Comparison of ENCODE assay signal across 21 cellular contexts in genomic region chr3:67620869-67621268, GRCh38.
"Had no signal": no experiment of that assay in that cellular context is flagged by ENCODE, and none has a peak within 500 bp of the region (broad histone marks: within the 10 kb centered on the region; RNA-seq: fewer than 3 reads in every experiment).

No MANE protein-coding gene starts in this region.

- H3K9me3 ChIP-seq: gastroesophageal sphincter, stomach, transverse colon had no signal

- H3K4me3 ChIP-seq: cardiac muscle cell, gastroesophageal sphincter, smooth muscle cell, stomach, transverse colon had no signal

- H3K4me1 ChIP-seq: transverse colon had no signal

- H3K4me3 Mint-ChIP-seq: activated CD4-positive, alpha-beta memory T cell treated with anti-CD3 and anti-CD28 coated beads, Interleukin-2, amount 10 ng/mL, durations not matched to agents 7 days and 5 days; activated naive CD4-positive, alpha-beta T cell treated with anti-CD3 and anti-CD28 coated beads for 36 hours; activated naive CD8-positive, alpha-beta T cell treated with anti-CD3 and anti-CD28 coated beads, Interleukin-2, amount 50 U/mL, for 24 hours; activated T-cell treated with anti-CD3 and anti-CD28 coated beads, Interleukin-2, amount 50 U/mL, for 72 hours; memory B cell; neural crest cell; stimulated activated memory B cell treated with anti-CD40 and anti-IgM and Interleukin-4, amounts not matched to agents 10 μg/mL and 1 μg/mL and 100 μg/mL, for 72 hours had no signal

- H3K9me3 Mint-ChIP-seq: activated CD4-positive, alpha-beta memory T cell treated with anti-CD3 and anti-CD28 coated beads, Interleukin-2, amount 10 ng/mL, durations not matched to agents 7 days and 5 days; activated naive CD4-positive, alpha-beta T cell treated with anti-CD3 and anti-CD28 coated beads for 36 hours; activated naive CD8-positive, alpha-beta T cell treated with anti-CD3 and anti-CD28 coated beads, Interleukin-2, amount 50 U/mL, for 24 hours; activated T-cell treated with anti-CD3 and anti-CD28 coated beads, Interleukin-2, amount 50 U/mL, for 72 hours; memory B cell; neural crest cell; stimulated activated memory B cell treated with anti-CD40 and anti-IgM and Interleukin-4, amounts not matched to agents 10 μg/mL and 1 μg/mL and 100 μg/mL, for 72 hours had no signal

- H3K36me3 ChIP-seq: cardiac muscle cell had no signal

- H3K27ac Mint-ChIP-seq: activated CD4-positive, alpha-beta memory T cell treated with anti-CD3 and anti-CD28 coated beads, Interleukin-2, amount 10 ng/mL, durations not matched to agents 7 days and 5 days; activated naive CD4-positive, alpha-beta T cell treated with anti-CD3 and anti-CD28 coated beads for 36 hours; activated naive CD8-positive, alpha-beta T cell treated with anti-CD3 and anti-CD28 coated beads, Interleukin-2, amount 50 U/mL, for 24 hours; activated T-cell treated with anti-CD3 and anti-CD28 coated beads, Interleukin-2, amount 50 U/mL, for 72 hours; memory B cell; stimulated activated memory B cell treated with anti-CD40 and anti-IgM and Interleukin-4, amounts not matched to agents 10 μg/mL and 1 μg/mL and 100 μg/mL, for 72 hours had no signal

- ATAC-seq: activated naive CD8-positive, alpha-beta T cell treated with anti-CD3 and anti-CD28 coated beads, Interleukin-2, amount 50 U/mL, for 24 hours; activated T-cell treated with anti-CD3 and anti-CD28 coated beads, Interleukin-2, amount 50 U/mL, for 72 hours; gastroesophageal sphincter; sciatic nerve; stimulated activated memory B cell treated with anti-CD40 and anti-IgM and Interleukin-4, amounts not matched to agents 10 μg/mL and 1 μg/mL and 100 μg/mL, for 72 hours had no signal

- H3K27ac ChIP-seq: cardiac muscle cell, epithelial cell of prostate, gastroesophageal sphincter, stomach, transverse colon had no signal

- H3K27me3 Mint-ChIP-seq: activated CD4-positive, alpha-beta memory T cell treated with anti-CD3 and anti-CD28 coated beads, Interleukin-2, amount 10 ng/mL, durations not matched to agents 7 days and 5 days; activated naive CD8-positive, alpha-beta T cell treated with anti-CD3 and anti-CD28 coated beads, Interleukin-2, amount 50 U/mL, for 24 hours; memory B cell; stimulated activated memory B cell treated with anti-CD40 and anti-IgM and Interleukin-4, amounts not matched to agents 10 μg/mL and 1 μg/mL and 100 μg/mL, for 72 hours had no signal

- DNase-seq: activated CD4-positive, alpha-beta memory T cell treated with anti-CD3 and anti-CD28 coated beads, Interleukin-2, amount 10 ng/mL, durations not matched to agents 7 days and 5 days; activated CD4-positive, alpha-beta T cell treated with anti-CD3 and anti-CD28 coated beads for 4 hours; activated CD4-positive, CD25-positive, alpha-beta regulatory T cell; activated effector memory CD4-positive, alpha-beta T cell treated with Interleukin-2 at 50 U/mL for 16 hours; activated naive CD4-positive, alpha-beta T cell treated with anti-CD3 and anti-CD28 coated beads for 36 hours; activated naive CD8-positive, alpha-beta T cell treated with anti-CD3 and anti-CD28 coated beads, Interleukin-2, amount 50 U/mL, for 24 hours; activated T-cell treated with anti-CD3 and anti-CD28 coated beads, Interleukin-2, amount 50 U/mL, for 72 hours; head of caudate nucleus; hypothalamus; occipital lobe; stimulated activated CD4-positive, alpha-beta T cell treated with anti-CD3 and anti-CD28 coated beads, Interleukin-15, amount 100 ng/mL, for 24 hours; stomach; transverse colon had no signal

- H3K27me3 ChIP-seq: cardiac muscle cell, gastroesophageal sphincter, stomach, transverse colon had no signal

- H3K4me1 Mint-ChIP-seq: activated CD4-positive, alpha-beta memory T cell treated with anti-CD3 and anti-CD28 coated beads, Interleukin-2, amount 10 ng/mL, durations not matched to agents 7 days and 5 days had no signal

- H3K4me2 ChIP-seq: smooth muscle cell had no signal
